ENCODE assay signal across 8 cellular contexts in genomic region chr5:15501057-15501791, GRCh38. TPM values are rescaled to one million over a fixed set of nuclear protein-coding genes. Genes with fewer than 3 reads are reported as not detected.
DNase-seq lines count a peak whose midpoint lies in the region; ATAC-seq, FAIRE-seq and TF ChIP-seq lines count a peak whose summit lies in the region.

No MANE protein-coding gene starts in this region.

- ATAC-seq in left lung (peak; percentile 74), HG03342 (IDR thresholded peaks at IDR 0.05; ENCODE audit: unreplicated experiment) (no peak)
- ATAC-seq in activated naive CD8-positive, alpha-beta T cell treated with anti-CD3 and anti-CD28 coated beads, Interleukin-2, amount 50 U/mL, for 24 hours: no peak

- H3K36me3 ChIP-seq in left lung: no peaks in the 10 kb centered on the region
- no peaks in the 10 kb centered on the region for H3K36me3 ChIP-seq in testis (ENCODE audit: low read depth, missing control alignments)

- peaks cover 46% of the 10 kb centered on the region for H3K27me3 Mint-ChIP-seq in activated naive CD8-positive, alpha-beta T cell treated with anti-CD3 and anti-CD28 coated beads, Interleukin-2, amount 50 U/mL, for 24 hours

- intact Hi-C loops in left lung (cut with DNase I): no loop called here
- intact Hi-C loops in testis (cut with DNase I; ENCODE audit: low total_unique reads): no loop called here

- H3K4me1 Mint-ChIP-seq in activated naive CD8-positive, alpha-beta T cell treated with anti-CD3 and anti-CD28 coated beads, Interleukin-2, amount 50 U/mL, for 24 hours: no peaks in the 10 kb centered on the region

- H3K27ac Mint-ChIP-seq in activated naive CD8-positive, alpha-beta T cell treated with anti-CD3 and anti-CD28 coated beads, Interleukin-2, amount 50 U/mL, for 24 hours: no peak overlapping the region

- TF ChIP-seq CTCF in coronary artery (IDR thresholded peaks at IDR 0.05) (no peak), left lung (IDR thresholded peaks at IDR 0.05) (no peak), testis (IDR thresholded peaks at IDR 0.05) (peak in 1 of 3 experiments; percentile 12), D721Med (IDR thresholded peaks at IDR 0.05; ENCODE audit: insufficient read depth, missing control alignments) (no peak)

- no peak for TF ChIP-seq POLR2A in testis (IDR thresholded peaks at IDR 0.05)

- H3K27me3 ChIP-seq in left lung (peaks cover 0 to 44% of the 10 kb centered on the region in 2 donors), testis (no peaks in the 10 kb centered on the region)

- no peak overlapping the region for H3K4me3 Mint-ChIP-seq in activated naive CD8-positive, alpha-beta T cell treated with anti-CD3 and anti-CD28 coated beads, Interleukin-2, amount 50 U/mL, for 24 hours

- H3K36me3 Mint-ChIP-seq in activated naive CD8-positive, alpha-beta T cell treated with anti-CD3 and anti-CD28 coated beads, Interleukin-2, amount 50 U/mL, for 24 hours (ENCODE audit: low read depth): no peaks in the 10 kb centered on the region

- H3K4me3 ChIP-seq in coronary artery: peak overlapping the region; percentile 87
- H3K4me3 ChIP-seq in left lung: peak overlapping the region; percentile 51 to 52
- peak overlapping the region; percentile 76 to 82 for H3K4me3 ChIP-seq in testis

- H3K9me3 ChIP-seq in left lung: no peaks in the 10 kb centered on the region
- H3K9me3 ChIP-seq in testis: no peaks in the 10 kb centered on the region

- peaks cover 10% of the 10 kb centered on the region for H3K9me3 Mint-ChIP-seq in activated naive CD8-positive, alpha-beta T cell treated with anti-CD3 and anti-CD28 coated beads, Interleukin-2, amount 50 U/mL, for 24 hours

- H3K4me1 ChIP-seq in left lung: no peaks in the 10 kb centered on the region
- peaks cover 17% of the 10 kb centered on the region for H3K4me1 ChIP-seq in testis

- peak; percentile 49 for FAIRE-seq in HTR-8/SVneo (lab: Jason Lieb, UNC)
- no peak for FAIRE-seq in D721Med (lab: Jason Lieb, UNC)

- 1% methylated on average over 15 to 16 of the region's 16 CpGs for WGBS in testis, 2 donors

- peak overlapping the region; percentile 83 to 91 for H3K27ac ChIP-seq in coronary artery
- H3K27ac ChIP-seq in left lung: peak overlapping the region; percentile 76 to 83
- peak overlapping the region; percentile 73 to 85 for H3K27ac ChIP-seq in testis

- DNase-seq in HTR-8/SVneo (ENCODE audit: insufficient read length, low spot score): peak; percentile 79
- DNase-seq in coronary artery (ENCODE audit: low spot score): peak; percentile 77
- peak in 1 of 2 donors; percentile 53 for DNase-seq in left lung
- DNase-seq in testis: peak; percentile 73
- no peak for DNase-seq in D721Med (ENCODE audit: insufficient read length, low spot score)
- no peak for DNase-seq in activated naive CD8-positive, alpha-beta T cell treated with anti-CD3 and anti-CD28 coated beads, Interleukin-2, amount 50 U/mL, for 24 hours
- no peak for DNase-seq in HT-29 (ENCODE audit: low spot score)

RNA-seq across cellular contexts. Expression of gene FBXL7, which starts 1.2 kb away (rescaled TPM):
- total RNA-seq in left lung (10 to 100 TPM; 12.0 to 14.5 TPM), testis (10 to 100 TPM; 15.2 to 17.3 TPM)
- 9.8 TPM for polyA plus RNA-seq in testis (ENCODE audit: insufficient read depth, low read depth, low replicate concordance)
- not detected in 2 replicates for total RNA-seq in HT-29 (2014; rRNA removed; shearing (Covaris generic))

Comparison
In these comparisons a context has a peak if more than half of its experiments do, and no peak if none do; other contexts are left out.
1. DNase-seq: peak in HTR-8/SVneo (single experiment), coronary artery (single experiment) and testis (single experiment); none in D721Med (single experiment), activated naive CD8-positive, alpha-beta T cell treated with anti-CD3 and anti-CD28 coated beads, Interleukin-2, amount 50 U/mL, for 24 hours (single experiment) and HT-29 (single experiment).
2. RNA of gene FBXL7, which starts 1.2 kb away (total RNA-seq): 15.2 to 17.3 TPM in testis and 12.0 to 14.5 TPM in left lung; not detected in HT-29; every median in the first group is over 10 times any median in the second.
3. Peak in every context shown above with its lines, with median percentiles within 50 percentile points of each other: H3K27ac ChIP-seq and H3K4me3 ChIP-seq.